1 cellular context compared by ENCODE assay signal in genomic region chr13:99053636-99054233, GRCh38.
A peak's percentile ranks its signal among the peaks of the same experiment; 100 is the strongest.
TF ChIP-seq lines count a peak whose summit lies in the region.

No MANE protein-coding gene starts in this region.

TF ChIP-seq in K562, 482 proteins besides CTCF, POLR2A, EP300 and RAD21 (continued from another document):
- TF ChIP-seq JUNB (CRISPR knock-in tag; conservative IDR thresholded peaks at IDR 0.05) (no peak), CCNT2 (IDR thresholded peaks at IDR 0.05; ENCODE audit: borderline replicate concordance, extremely low read depth, insufficient read length, low read depth, low read length) (peak; percentile 49), ZNF551 (CRISPR knock-in tag; IDR thresholded peaks at IDR 0.05) (no peak), MYNN (IDR thresholded peaks at IDR 0.05) (peak; percentile 74), MYNN (CRISPR knock-in tag; IDR thresholded peaks at IDR 0.05) (no peak), SIX5 (IDR thresholded peaks at IDR 0.05; ENCODE audit: borderline replicate concordance in 1 of 2, insufficient read depth in 1 of 2, low read depth in 1 of 2, low read length in 2 of 2) (no peak), ZNF282 (CRISPR knock-in tag; IDR thresholded peaks at IDR 0.05) (no peak), SREBF2 (CRISPR knock-in tag; IDR thresholded peaks at IDR 0.05) (no peak), ZNF316 (IDR thresholded peaks at IDR 0.05) (no peak), SRSF9 (IDR thresholded peaks at IDR 0.05; ENCODE audit: borderline replicate concordance, low read depth, low read length) (no peak), ZBTB11 (CRISPR knock-in tag; IDR thresholded peaks at IDR 0.05) (0 out of 6 replicates have a peak, but pooled peaks of 1 of the 3 experiments have one; percentile 37), FIP1L1 (IDR thresholded peaks at IDR 0.05; ENCODE audit: low read depth, low read length, poor library complexity, severe bottlenecking) (no peak), GATAD2B (IDR thresholded peaks at IDR 0.05; ENCODE audit: borderline replicate concordance) (peak; percentile 44; the same call in 1 of the 2 replicates), MECOM (CRISPR knock-in tag; IDR thresholded peaks at IDR 0.05) (no peak), RB1 (IDR thresholded peaks at IDR 0.05; ENCODE audit: low read depth) (no peak), CREB3L1 (IDR thresholded peaks at IDR 0.05; ENCODE audit: borderline replicate concordance, low read depth) (0 out of 2 replicates have a peak, but pooled peaks have one; percentile 35), DACH1 (IDR thresholded peaks at IDR 0.05; ENCODE audit: partially characterized antibody) (peak; percentile 31), RBM22 (IDR thresholded peaks at IDR 0.05; ENCODE audit: low read depth, low read length, poor library complexity, severe bottlenecking) (no peak), STAT5B (CRISPR knock-in tag; IDR thresholded peaks at IDR 0.05) (no peak), MCM7 (IDR thresholded peaks at IDR 0.05) (no peak), CBX1 (IDR thresholded peaks at IDR 0.05; ENCODE audit: low read depth) (no peak), KDM4B (IDR thresholded peaks at IDR 0.05; ENCODE audit: borderline replicate concordance in 2 of 2, low read depth in 1 of 2) (no peak), KHSRP (IDR thresholded peaks at IDR 0.05) (peak; percentile 67; the same call in 1 of the 2 replicates), SIN3A (IDR thresholded peaks at IDR 0.05; ENCODE audit: borderline replicate concordance in 2 of 2, control insufficient read depth in 1 of 2, low read depth in 2 of 2, low read length in 2 of 2) (no peak), CHD4 (IDR thresholded peaks at IDR 0.05; ENCODE audit: insufficient read depth, insufficient replicate concordance, low read depth, low read length, poor library complexity, severe bottlenecking) (no peak), ZNF764 (CRISPR knock-in tag; IDR thresholded peaks at IDR 0.05; ENCODE audit: low read depth) (no peak), HDAC6 (IDR thresholded peaks at IDR 0.05; ENCODE audit: low read depth, low read length) (no peak), ZNF583 (CRISPR knock-in tag; IDR thresholded peaks at IDR 0.05) (no peak), EWSR1 (IDR thresholded peaks at IDR 0.05; ENCODE audit: borderline replicate concordance, low read depth, partially characterized antibody) (no peak), ZBTB1 (CRISPR knock-in tag; IDR thresholded peaks at IDR 0.05; ENCODE audit: borderline replicate concordance, low read depth) (no peak), PHTF2 (CRISPR knock-in tag; IDR thresholded peaks at IDR 0.05) (no peak), XRCC5 (IDR thresholded peaks at IDR 0.05; ENCODE audit: low read depth, low read length) (0 out of 2 replicates have a peak, but pooled peaks have one; percentile 31), ARID1B (IDR thresholded peaks at IDR 0.05) (peak; percentile 98), ZNF311 (CRISPR knock-in tag; IDR thresholded peaks at IDR 0.05) (peak; percentile 42; the same call in 1 of the 2 replicates)
- TF ChIP-seq, protein P1, sequence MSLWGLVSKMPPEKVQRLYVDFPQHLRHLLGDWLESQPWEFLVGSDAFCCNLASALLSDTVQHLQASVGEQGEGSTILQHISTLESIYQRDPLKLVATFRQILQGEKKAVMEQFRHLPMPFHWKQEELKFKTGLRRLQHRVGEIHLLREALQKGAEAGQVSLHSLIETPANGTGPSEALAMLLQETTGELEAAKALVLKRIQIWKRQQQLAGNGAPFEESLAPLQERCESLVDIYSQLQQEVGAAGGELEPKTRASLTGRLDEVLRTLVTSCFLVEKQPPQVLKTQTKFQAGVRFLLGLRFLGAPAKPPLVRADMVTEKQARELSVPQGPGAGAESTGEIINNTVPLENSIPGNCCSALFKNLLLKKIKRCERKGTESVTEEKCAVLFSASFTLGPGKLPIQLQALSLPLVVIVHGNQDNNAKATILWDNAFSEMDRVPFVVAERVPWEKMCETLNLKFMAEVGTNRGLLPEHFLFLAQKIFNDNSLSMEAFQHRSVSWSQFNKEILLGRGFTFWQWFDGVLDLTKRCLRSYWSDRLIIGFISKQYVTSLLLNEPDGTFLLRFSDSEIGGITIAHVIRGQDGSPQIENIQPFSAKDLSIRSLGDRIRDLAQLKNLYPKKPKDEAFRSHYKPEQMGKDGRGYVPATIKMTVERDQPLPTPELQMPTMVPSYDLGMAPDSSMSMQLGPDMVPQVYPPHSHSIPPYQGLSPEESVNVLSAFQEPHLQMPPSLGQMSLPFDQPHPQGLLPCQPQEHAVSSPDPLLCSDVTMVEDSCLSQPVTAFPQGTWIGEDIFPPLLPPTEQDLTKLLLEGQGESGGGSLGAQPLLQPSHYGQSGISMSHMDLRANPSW (CRISPR knock-in tag; IDR thresholded peaks at IDR 0.05), result no peak
- TF ChIP-seq, protein P2, sequence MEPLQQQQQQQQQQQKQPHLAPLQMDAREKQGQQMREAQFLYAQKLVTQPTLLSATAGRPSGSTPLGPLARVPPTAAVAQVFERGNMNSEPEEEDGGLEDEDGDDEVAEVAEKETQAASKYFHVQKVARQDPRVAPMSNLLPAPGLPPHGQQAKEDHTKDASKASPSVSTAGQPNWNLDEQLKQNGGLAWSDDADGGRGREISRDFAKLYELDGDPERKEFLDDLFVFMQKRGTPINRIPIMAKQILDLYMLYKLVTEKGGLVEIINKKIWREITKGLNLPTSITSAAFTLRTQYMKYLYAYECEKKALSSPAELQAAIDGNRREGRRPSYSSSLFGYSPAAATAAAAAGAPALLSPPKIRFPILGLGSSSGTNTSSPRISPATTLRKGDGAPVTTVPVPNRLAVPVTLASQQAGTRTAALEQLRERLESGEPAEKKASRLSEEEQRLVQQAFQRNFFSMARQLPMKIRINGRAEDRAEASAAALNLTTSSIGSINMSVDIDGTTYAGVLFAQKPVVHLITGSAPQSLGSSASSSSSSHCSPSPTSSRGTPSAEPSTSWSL (CRISPR knock-in tag; IDR thresholded peaks at IDR 0.05; ENCODE audit: borderline replicate concordance), result no peak
- TF ChIP-seq, protein P3, sequence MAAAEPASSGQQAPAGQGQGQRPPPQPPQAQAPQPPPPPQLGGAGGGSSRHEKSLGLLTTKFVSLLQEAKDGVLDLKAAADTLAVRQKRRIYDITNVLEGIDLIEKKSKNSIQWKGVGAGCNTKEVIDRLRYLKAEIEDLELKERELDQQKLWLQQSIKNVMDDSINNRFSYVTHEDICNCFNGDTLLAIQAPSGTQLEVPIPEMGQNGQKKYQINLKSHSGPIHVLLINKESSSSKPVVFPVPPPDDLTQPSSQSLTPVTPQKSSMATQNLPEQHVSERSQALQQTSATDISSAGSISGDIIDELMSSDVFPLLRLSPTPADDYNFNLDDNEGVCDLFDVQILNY (CRISPR knock-in tag; IDR thresholded peaks at IDR 0.05), result no peak
- TF ChIP-seq, protein P4, sequence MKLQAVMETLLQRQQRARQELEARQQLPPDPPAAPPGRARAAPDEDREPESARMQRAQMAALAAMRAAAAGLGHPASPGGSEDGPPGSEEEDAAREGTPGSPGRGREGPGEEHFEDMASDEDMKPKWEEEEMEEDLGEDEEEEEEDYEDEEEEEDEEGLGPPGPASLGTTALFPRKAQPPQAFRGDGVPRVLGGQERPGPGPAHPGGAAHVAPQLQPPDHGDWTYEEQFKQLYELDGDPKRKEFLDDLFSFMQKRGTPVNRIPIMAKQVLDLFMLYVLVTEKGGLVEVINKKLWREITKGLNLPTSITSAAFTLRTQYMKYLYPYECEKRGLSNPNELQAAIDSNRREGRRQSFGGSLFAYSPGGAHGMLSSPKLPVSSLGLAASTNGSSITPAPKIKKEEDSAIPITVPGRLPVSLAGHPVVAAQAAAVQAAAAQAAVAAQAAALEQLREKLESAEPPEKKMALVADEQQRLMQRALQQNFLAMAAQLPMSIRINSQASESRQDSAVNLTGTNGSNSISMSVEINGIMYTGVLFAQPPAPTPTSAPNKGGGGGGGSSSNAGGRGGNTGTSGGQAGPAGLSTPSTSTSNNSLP (IDR thresholded peaks at IDR 0.05; ENCODE audit: borderline replicate concordance, low read depth, low read length), result 0 out of 2 replicates have a peak, but pooled peaks have one; percentile 39
- TF ChIP-seq, protein P5, sequence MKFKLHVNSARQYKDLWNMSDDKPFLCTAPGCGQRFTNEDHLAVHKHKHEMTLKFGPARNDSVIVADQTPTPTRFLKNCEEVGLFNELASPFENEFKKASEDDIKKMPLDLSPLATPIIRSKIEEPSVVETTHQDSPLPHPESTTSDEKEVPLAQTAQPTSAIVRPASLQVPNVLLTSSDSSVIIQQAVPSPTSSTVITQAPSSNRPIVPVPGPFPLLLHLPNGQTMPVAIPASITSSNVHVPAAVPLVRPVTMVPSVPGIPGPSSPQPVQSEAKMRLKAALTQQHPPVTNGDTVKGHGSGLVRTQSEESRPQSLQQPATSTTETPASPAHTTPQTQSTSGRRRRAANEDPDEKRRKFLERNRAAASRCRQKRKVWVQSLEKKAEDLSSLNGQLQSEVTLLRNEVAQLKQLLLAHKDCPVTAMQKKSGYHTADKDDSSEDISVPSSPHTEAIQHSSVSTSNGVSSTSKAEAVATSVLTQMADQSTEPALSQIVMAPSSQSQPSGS (CRISPR knock-in tag; IDR thresholded peaks at IDR 0.05), result no peak
- TF ChIP-seq, protein P6, sequence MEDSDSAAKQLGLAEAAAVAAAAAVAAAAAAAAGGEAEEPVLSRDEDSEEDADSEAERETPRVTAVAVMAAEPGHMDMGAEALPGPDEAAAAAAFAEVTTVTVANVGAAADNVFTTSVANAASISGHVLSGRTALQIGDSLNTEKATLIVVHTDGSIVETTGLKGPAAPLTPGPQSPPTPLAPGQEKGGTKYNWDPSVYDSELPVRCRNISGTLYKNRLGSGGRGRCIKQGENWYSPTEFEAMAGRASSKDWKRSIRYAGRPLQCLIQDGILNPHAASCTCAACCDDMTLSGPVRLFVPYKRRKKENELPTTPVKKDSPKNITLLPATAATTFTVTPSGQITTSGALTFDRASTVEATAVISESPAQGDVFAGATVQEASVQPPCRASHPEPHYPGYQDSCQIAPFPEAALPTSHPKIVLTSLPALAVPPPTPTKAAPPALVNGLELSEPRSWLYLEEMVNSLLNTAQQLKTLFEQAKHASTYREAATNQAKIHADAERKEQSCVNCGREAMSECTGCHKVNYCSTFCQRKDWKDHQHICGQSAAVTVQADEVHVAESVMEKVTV (CRISPR knock-in tag; IDR thresholded peaks at IDR 0.05), result no peak
